11 cellular contexts compared by ENCODE assay signal in genomic region chr16:29148867-29149272, GRCh38.
DNase-seq lines count a peak whose midpoint lies in the region; ATAC-seq and TF ChIP-seq lines count a peak whose summit lies in the region.
"Had no signal": no experiment of that assay in that cellular context is flagged by ENCODE, and none has a peak within 500 bp of the region (broad histone marks: within the 10 kb centered on the region; RNA-seq: fewer than 3 reads in every experiment).

No MANE protein-coding gene starts in this region.

- H3K4me3 Mint-ChIP-seq in T-helper 17 cell (peak overlapping the region; percentile 65), HFFc6 (no peak overlapping the region)

- ATAC-seq in T-helper 17 cell (peak; percentile 96), lower lobe of right lung (peak; percentile 55 to 66)

- TF ChIP-seq POLR2A in erythroblast (IDR thresholded peaks at IDR 0.05; ENCODE audit: low read length): no peak

- H3K27ac Mint-ChIP-seq in T-helper 17 cell: peak overlapping the region; percentile 97
- no peak overlapping the region for H3K27ac Mint-ChIP-seq in HFFc6

- POLR2A ChIA-PET in A673 (lab: Charles Lee; ENCODE audit: low non-redundant PET): no interaction called here

- peaks cover 6% of the 10 kb centered on the region for H3K36me3 Mint-ChIP-seq in T-helper 17 cell (ENCODE audit: low read depth)
- no peaks in the 10 kb centered on the region for H3K36me3 Mint-ChIP-seq in HFFc6 (ENCODE audit: low read depth)

- BruUV-seq in A673 (replicated peaks; lab: Mats Ljungman, UMichigan): no TSS peak

- H3K27me3 Mint-ChIP-seq in T-helper 17 cell (no peaks in the 10 kb centered on the region), HFFc6 (ENCODE audit: insufficient read depth) (peaks cover 18% of the 10 kb centered on the region)

- H3K9me3 Mint-ChIP-seq in HFFc6: no peaks in the 10 kb centered on the region

- H3K36me3 ChIP-seq in lower lobe of right lung: no peaks in the 10 kb centered on the region
- H3K36me3 ChIP-seq in A673 (ENCODE audit: insufficient read depth, low read length, poor library complexity, severe bottlenecking): no peaks in the 10 kb centered on the region
- H3K36me3 ChIP-seq: tibial artery had no signal

- H3K27me3 ChIP-seq in lower lobe of right lung (ENCODE audit: low read depth) (no peaks in the 10 kb centered on the region), A673 (replicated peaks; ENCODE audit: insufficient read depth, low read depth, low read length, poor library complexity) (no peaks in the 10 kb centered on the region)
- H3K27me3 ChIP-seq: tibial artery had no signal

- peaks cover 7% of the 10 kb centered on the region for H3K4me1 ChIP-seq in lower lobe of right lung
- H3K4me1 ChIP-seq in A673 (ENCODE audit: insufficient read depth, low read length, poor library complexity, severe bottlenecking): no peaks in the 10 kb centered on the region
- H3K4me1 ChIP-seq: tibial artery had no signal

- no peak overlapping the region for H3K4me3 ChIP-seq in lower lobe of right lung
- no peak overlapping the region for H3K4me3 ChIP-seq in A673 (ENCODE audit: low read depth, low read length, poor library complexity, severe bottlenecking)
- H3K4me3 ChIP-seq: tibial artery had no signal

- H3K27ac ChIP-seq in lower lobe of right lung (peak overlapping the region; percentile 31), A673 (ENCODE audit: low read depth, low read length, poor library complexity, severe bottlenecking) (no peak overlapping the region)
- H3K27ac ChIP-seq: tibial artery had no signal

- H3K4me1 Mint-ChIP-seq in T-helper 17 cell (peaks cover 29% of the 10 kb centered on the region), HFFc6 (ENCODE audit: low read depth) (no peaks in the 10 kb centered on the region)

- peak; percentile 47 to 62 (median 58) for DNase-seq in T-helper 17 cell
- peak; percentile 76 for DNase-seq in activated T-helper 1 cell treated with Interleukin-2 at 50 U/mL for 16 hours (ENCODE audit: low read depth)
- DNase-seq in lower lobe of right lung: peak; percentile 82
- peak; percentile 42 for DNase-seq in stimulated activated CD8-positive, alpha-beta memory T cell treated with anti-CD3 and anti-CD28 coated beads, Interleukin-4, amount 100 ng/mL, for 24 hours (ENCODE audit: low read depth)
- no peak for DNase-seq in A673 (ENCODE audit: low spot score)
- no peak for DNase-seq in HFFc6
- no peak for DNase-seq in erythroblast (lab: John Stamatoyannopoulos, UW)
- no peak for DNase-seq in HK-2 (ENCODE audit: unreplicated experiment)
- DNase-seq: GF-D8, Karpas-422 had no signal

- TF ChIP-seq CTCF in lower lobe of right lung (IDR thresholded peaks at IDR 0.05) (no peak), A673 (conservative IDR thresholded peaks at IDR 0.05; ENCODE audit: low read depth, low read length) (no peak), HFFc6 (IDR thresholded peaks at IDR 0.05) (no peak)

- no peaks in the 10 kb centered on the region for H3K9me3 ChIP-seq in T-helper 17 cell (ENCODE audit: control insufficient read depth, low read length, poor library complexity, severe bottlenecking)
- H3K9me3 ChIP-seq in lower lobe of right lung: no peaks in the 10 kb centered on the region
- no peaks in the 10 kb centered on the region for H3K9me3 ChIP-seq in A673 (ENCODE audit: low read depth, low read length, poor library complexity, severe bottlenecking)
- H3K9me3 ChIP-seq: tibial artery had no signal

- intact Hi-C loops in lower lobe of right lung (cut with DNase I): no loop called here
- intact Hi-C loops in A673 (cut with micrococcal nuclease; ENCODE audit: unreplicated experiment): no loop called here

- CTCF ChIA-PET in A673 (lab: Charles Lee): no interaction called here

Comparison
In these comparisons a context has a peak if more than half of its experiments do, and no peak if none do; other contexts are left out.
1. DNase-seq: peak in T-helper 17 cell (3 of 3), activated T-helper 1 cell treated with Interleukin-2 at 50 U/mL for 16 hours (single experiment), lower lobe of right lung (single experiment) and stimulated activated CD8-positive, alpha-beta memory T cell treated with anti-CD3 and anti-CD28 coated beads, Interleukin-4, amount 100 ng/mL, for 24 hours (single experiment); none in A673 (single experiment), HFFc6 (single experiment), erythroblast (0 of 2) and HK-2 (single experiment).